In genomic region chr7:1716263-1717094, GRCh38 we compare ENCODE assay signal across 12 cellular contexts. TPM values are rescaled to one million over a fixed set of nuclear protein-coding genes. Genes with fewer than 3 reads are reported as not detected.
DNase-seq lines count a peak whose midpoint lies in the region; TF ChIP-seq lines count a peak whose summit lies in the region.
"Had no signal": no experiment of that assay in that cellular context is flagged by ENCODE, and none has a peak within 500 bp of the region (broad histone marks: within the 10 kb centered on the region; RNA-seq: fewer than 3 reads in every experiment).

No MANE protein-coding gene starts in this region.

- no peaks in the 10 kb centered on the region for H3K9me3 Mint-ChIP-seq in type B pancreatic cell

- 46 to 60% (median 52%) methylated on average over 13 to 20 of the region's 20 CpGs for WGBS in adrenal gland, 4 donors

- no peaks in the 10 kb centered on the region for H3K4me1 ChIP-seq in adrenal gland (replicated peaks in 1 of 2)
- H3K4me1 ChIP-seq: left lung had no signal

- H3K4me3 ChIP-seq in WERI-Rb-1 (ENCODE audit: low read depth, low read length) = no peak overlapping the region
- no peak overlapping the region for H3K4me3 ChIP-seq in adrenal gland
- H3K4me3 ChIP-seq: left lung, thyroid gland had no signal

- no peaks in the 10 kb centered on the region for H3K36me3 Mint-ChIP-seq in type B pancreatic cell

- peaks cover 7% of the 10 kb centered on the region for H3K27me3 Mint-ChIP-seq in type B pancreatic cell

- H3K27ac ChIP-seq in WERI-Rb-1 (peak overlapping the region; percentile 24; the same call in 1 of the 2 replicates), adrenal gland (no peak overlapping the region)
- H3K27ac ChIP-seq: left lung, thyroid gland had no signal

- H3K4me1 Mint-ChIP-seq in type B pancreatic cell (ENCODE audit: unreplicated experiment) = peaks cover 31% of the 10 kb centered on the region

- TF ChIP-seq POLR2A in adrenal gland (IDR thresholded peaks at IDR 0.05) = no peak

- no peaks in the 10 kb centered on the region for H3K27me3 ChIP-seq in WERI-Rb-1 (ENCODE audit: insufficient read depth, low read depth, severe bottlenecking)
- H3K27me3 ChIP-seq in adrenal gland = peaks cover 12% of the 10 kb centered on the region
- H3K27me3 ChIP-seq: thyroid gland had no signal

- peak; percentile 92 for DNase-seq in Daoy (ENCODE audit: low read depth)
- DNase-seq in HT1080 (ENCODE audit: low read depth) = peak; percentile 72
- DNase-seq in WERI-Rb-1 = no peak
- DNase-seq in iris pigment epithelial cell (ENCODE audit: low read depth) = peak; percentile 10
- no peak for DNase-seq in type B pancreatic cell (ENCODE audit: extremely low spot score, unreplicated experiment)
- DNase-seq in adrenal gland = no peak
- no peak for DNase-seq in activated CD4-positive, alpha-beta T cell treated with anti-CD3 and anti-CD28 coated beads for 4 hours
- no peak for DNase-seq in mucosa of gallbladder (ENCODE audit: low spot score)
- DNase-seq: NCI-H526, thyroid gland had no signal

- H3K4me3 Mint-ChIP-seq in type B pancreatic cell = no peak overlapping the region

- H3K9me3 ChIP-seq in WERI-Rb-1 (ENCODE audit: severe bottlenecking) (peaks cover 3% of the 10 kb centered on the region), adrenal gland (replicated peaks in 1 of 3) (no peaks in the 10 kb centered on the region)
- H3K9me3 ChIP-seq: left lung, thyroid gland had no signal

- no peak overlapping the region for H3K27ac Mint-ChIP-seq in type B pancreatic cell

- TF ChIP-seq CTCF in WERI-Rb-1 (IDR thresholded peaks at IDR 0.05; ENCODE audit: low read depth, low read length) (no peak), type B pancreatic cell (conservative IDR thresholded peaks at IDR 0.05) (no peak), adrenal gland (IDR thresholded peaks at IDR 0.05) (no peak)

- intact Hi-C loops in adrenal gland (cut with DNase I) = no loop called here

- H3K36me3 ChIP-seq in WERI-Rb-1 = peaks cover 51% of the 10 kb centered on the region
- H3K36me3 ChIP-seq in adrenal gland (replicated peaks in 1 of 2) = no peaks in the 10 kb centered on the region
- H3K36me3 ChIP-seq: left lung, thyroid gland had no signal

RNA-seq across cellular contexts. Expression of gene ELFN1, which starts 46.4 kb away (rescaled TPM):
- total RNA-seq in Daoy (2014; rRNA removed; shearing (Covaris generic)) = 0.15 and 1.1 TPM in 2 replicates
- 7.4 and 11.1 TPM in 2 replicates for total RNA-seq in HT1080 (2014; rRNA removed; shearing (Covaris generic))
- polyA plus RNA-seq in HT1080 (2015; cell fraction: cytosol; rRNA removed) = 2.6 and 2.8 TPM in 2 replicates
- polyA plus RNA-seq in HT1080 (2015; cell fraction: nucleus; rRNA removed) = 1.8 and 1.9 TPM in 2 replicates
- total RNA-seq in type B pancreatic cell (ENCODE audit: low replicate concordance) (5.7 and 5.8 TPM in 2 replicates), adrenal gland (1 to 10 TPM in 4 of 8 donors, under 1 TPM in 4; 0.24 to 2.8 (median 1.0) TPM), mucosa of gallbladder (1.4 TPM)
- polyA plus RNA-seq in adrenal gland = 1 to 10 TPM in 1 of 3 donors, under 1 TPM in 2; 0.05 to 1.5 (median 0.80) TPM
- total RNA-seq: LHCN-M2 had no signal

Comparison
In these comparisons a context has a peak if more than half of its experiments do, and no peak if none do; other contexts are left out.
1. DNase-seq: peak in Daoy (single experiment), HT1080 (single experiment) and iris pigment epithelial cell (single experiment); none in WERI-Rb-1 (single experiment), type B pancreatic cell (single experiment), adrenal gland (0 of 7), activated CD4-positive, alpha-beta T cell treated with anti-CD3 and anti-CD28 coated beads for 4 hours (0 of 2) and mucosa of gallbladder (single experiment).